9 cellular contexts compared by ENCODE assay signal in genomic region chr17:68197091-68197996, GRCh38. TPM values are rescaled to one million over a fixed set of nuclear protein-coding genes. Genes with fewer than 3 reads are reported as not detected.
DNase-seq lines count a peak whose midpoint lies in the region; ATAC-seq and TF ChIP-seq lines count a peak whose summit lies in the region.
"Had no signal": no experiment of that assay in that cellular context is flagged by ENCODE, and none has a peak within 500 bp of the region (broad histone marks: within the 10 kb centered on the region; RNA-seq: fewer than 3 reads in every experiment).

No MANE protein-coding gene starts in this region.

- no peaks in the 10 kb centered on the region for H3K9me3 Mint-ChIP-seq in dendritic cell treated with granulocyte-macrophage colony-stimulating factor and Interleukin-4, amounts not matched to agents 40 ng/mL and 50 ng/mL, for 4 days
- H3K9me3 Mint-ChIP-seq in natural killer cell = no peaks in the 10 kb centered on the region

- no peaks in the 10 kb centered on the region for H3K9me3 ChIP-seq in NT2/D1 (ENCODE audit: insufficient read depth, low read length)

- TF ChIP-seq CTCF in natural killer cell (IDR thresholded peaks at IDR 0.05) = no peak

- DNase-seq in DMS53 treated with DMSO at 0.1 percent for 48 hours (lab: John Stamatoyannopoulos, UW; ENCODE audit: unreplicated experiment) = peak; percentile 22
- DNase-seq in NT2/D1 (ENCODE audit: low read depth, low spot score) = no peak
- no peak for DNase-seq in natural killer cell
- no peak for DNase-seq in NCI-H1694 (lab: John Stamatoyannopoulos, UW)
- no peak for DNase-seq in foreskin melanocyte

- H3K4me1 Mint-ChIP-seq in dendritic cell treated with granulocyte-macrophage colony-stimulating factor and Interleukin-4, amounts not matched to agents 40 ng/mL and 50 ng/mL, for 4 days (ENCODE audit: low read depth) = peaks cover 46% of the 10 kb centered on the region
- peaks cover 20 to 52% of the 10 kb centered on the region in 2 donors for H3K4me1 Mint-ChIP-seq in natural killer cell

- peak overlapping the region; percentile 30 for H3K4me3 Mint-ChIP-seq in dendritic cell treated with granulocyte-macrophage colony-stimulating factor and Interleukin-4, amounts not matched to agents 40 ng/mL and 50 ng/mL, for 4 days
- H3K4me3 Mint-ChIP-seq in natural killer cell = peak overlapping the region; percentile 86

- ATAC-seq in natural killer cell = peak in 1 of 3 donors; percentile 8
- ATAC-seq in HG03378 (IDR thresholded peaks at IDR 0.05; ENCODE audit: unreplicated experiment) = no peak
- ATAC-seq in GM18505 (IDR thresholded peaks at IDR 0.05; ENCODE audit: unreplicated experiment) = no peak
- ATAC-seq: HCT116 had no signal

- no peak for TF ChIP-seq POLR2A in GM18505 (IDR thresholded peaks at IDR 0.05; ENCODE audit: borderline replicate concordance, extremely low read depth, insufficient read depth, insufficient read length)

- peak overlapping the region; percentile 36 for H3K4me3 ChIP-seq in NT2/D1 (ENCODE audit: insufficient read length, low read depth)

- no peak overlapping the region for H3K27ac Mint-ChIP-seq in dendritic cell treated with granulocyte-macrophage colony-stimulating factor and Interleukin-4, amounts not matched to agents 40 ng/mL and 50 ng/mL, for 4 days
- peak overlapping the region in 1 of 2 donors; percentile 20 for H3K27ac Mint-ChIP-seq in natural killer cell

- H3K27me3 ChIP-seq in NT2/D1 (ENCODE audit: insufficient read depth, insufficient read length) = peaks cover 100% of the 10 kb centered on the region

- no peaks in the 10 kb centered on the region for H3K36me3 ChIP-seq in NT2/D1 (ENCODE audit: insufficient read depth, insufficient read length, low read length)

- peaks cover 11% of the 10 kb centered on the region for H3K4me1 ChIP-seq in NT2/D1 (ENCODE audit: insufficient read depth, insufficient read length)

- no peaks in the 10 kb centered on the region for H3K36me3 Mint-ChIP-seq in dendritic cell treated with granulocyte-macrophage colony-stimulating factor and Interleukin-4, amounts not matched to agents 40 ng/mL and 50 ng/mL, for 4 days (ENCODE audit: low read depth)
- H3K36me3 Mint-ChIP-seq in natural killer cell = no peaks in the 10 kb centered on the region

- intact Hi-C loops in dendritic cell treated with granulocyte-macrophage colony-stimulating factor and Interleukin-4, amounts not matched to agents 40 ng/mL and 50 ng/mL, for 4 days (cut with micrococcal nuclease) = loop anchor here (10.0 kb wide), 1 partner anchor 133 kb away; no protein-coding TSS in a partner anchor
- intact Hi-C loops in natural killer cell (cut with micrococcal nuclease) = no loop called here

- H3K27me3 Mint-ChIP-seq in dendritic cell treated with granulocyte-macrophage colony-stimulating factor and Interleukin-4, amounts not matched to agents 40 ng/mL and 50 ng/mL, for 4 days = peaks cover 84% of the 10 kb centered on the region
- peaks cover 0 to 20% of the 10 kb centered on the region in 2 donors for H3K27me3 Mint-ChIP-seq in natural killer cell (ENCODE audit: low read depth in 2 of 2)

- H3K9ac ChIP-seq in NT2/D1 (ENCODE audit: insufficient read length, low read depth) = peak overlapping the region; percentile 50

RNA-seq across cellular contexts. Expression of gene AMZ2, which starts 50.5 kb away (rescaled TPM):
- 100 to 1,000 TPM in 2 of 3 donors, 10 to 100 TPM in 1; 87.0 to 131 (median 107) TPM for total RNA-seq in natural killer cell
